ENCODE assay signal across 8 cellular contexts in the genomic region with DNA sequence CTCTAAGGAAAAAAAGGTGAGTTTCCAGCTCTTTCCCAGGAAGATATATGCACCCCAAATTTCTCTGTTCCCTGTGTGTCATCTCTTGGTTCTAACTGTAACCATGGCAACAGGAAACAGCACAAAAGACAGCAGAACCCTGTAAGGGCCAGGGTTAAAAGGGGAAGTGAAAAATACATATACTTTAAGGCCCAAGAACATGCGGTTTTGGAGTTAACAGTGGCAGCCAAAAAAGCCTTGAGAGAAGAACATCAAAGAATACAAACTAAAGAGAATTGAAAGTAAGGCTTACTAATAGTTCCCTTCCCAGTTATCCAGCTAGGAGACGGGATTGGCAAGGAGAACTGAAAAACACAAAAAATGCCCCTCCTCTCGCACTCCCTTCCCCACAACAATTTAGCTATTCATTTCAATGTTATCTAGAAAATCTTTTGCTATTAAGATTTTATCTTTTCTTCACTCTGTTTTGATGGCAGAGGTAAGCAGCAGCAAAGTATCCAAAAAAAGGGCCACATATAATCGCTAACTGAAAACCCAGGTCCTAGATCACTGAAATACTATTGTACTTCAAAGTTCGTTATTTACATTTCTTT. TPM values are rescaled to one million over a fixed set of nuclear protein-coding genes. Genes with fewer than 3 reads are reported as not detected.
A peak's percentile ranks its signal among the peaks of the same experiment; 100 is the strongest.
DNase-seq lines count a peak whose midpoint lies in the region; ATAC-seq and TF ChIP-seq lines count a peak whose summit lies in the region.

No MANE protein-coding gene starts in this region.

- H3K27me3 ChIP-seq in HL-60 (ENCODE audit: insufficient read depth, poor library complexity, severe bottlenecking) (no peaks in the 10 kb centered on the region), spleen (replicated peaks in 1 of 7) (no peaks in the 10 kb centered on the region)

- intact Hi-C loops in spleen (cut with DNase I; ENCODE audit: low total_unique reads), result no loop called here

- H3K36me3 ChIP-seq in spleen, result peaks cover 0 to 42% (median 1%) of the 10 kb centered on the region in 6 donors

- H3K27me3 Mint-ChIP-seq in WTC11 (ENCODE audit: low read depth), result peaks cover 31% of the 10 kb centered on the region

- H3K27ac Mint-ChIP-seq in WTC11, result peak overlapping the region; percentile 73; the same call in 1 of the 2 replicates

- H3K36me3 Mint-ChIP-seq in WTC11, result peaks cover 20% of the 10 kb centered on the region

- TF ChIP-seq CTCF in HL-60 (IDR thresholded peaks at IDR 0.05; ENCODE audit: insufficient read depth, low read length) (no peak), WTC11 (IDR thresholded peaks at IDR 0.05) (no peak), spleen (IDR thresholded peaks at IDR 0.05 in 8 of 11, conservative IDR thresholded peaks at IDR 0.05 in 3 of 11) (no peak)

- TF ChIP-seq POLR2A in spleen (IDR thresholded peaks at IDR 0.05), result no peak

- CTCF ChIA-PET in WTC11 (lab: Charles Lee), result no interaction called here

- H3K9me3 Mint-ChIP-seq in WTC11, result peaks cover 6% of the 10 kb centered on the region

- peaks cover 18% of the 10 kb centered on the region for H3K4me1 Mint-ChIP-seq in WTC11

- H3K4me3 Mint-ChIP-seq in WTC11, result peak overlapping the region; percentile 88

- WGBS in spleen, 5 donors, result 18 to 30% (median 22%) methylated on average over 5 of the region's 5 CpGs

- POLR2A ChIA-PET in WTC11 (lab: Charles Lee), result no interaction called here

- no peaks in the 10 kb centered on the region for H3K9me3 ChIP-seq in spleen

- peak overlapping the region; percentile 76 for H3K4me3 ChIP-seq in HL-60 (replicated peaks; ENCODE audit: insufficient read depth, low read length)
- peak overlapping the region in 7 of 8 donors; percentile 41 to 77 (median 58) for H3K4me3 ChIP-seq in spleen

- ATAC-seq in GM19468 (IDR thresholded peaks at IDR 0.05; ENCODE audit: extremely low read depth, unreplicated experiment) (peak; percentile 81), WTC11 (no peak)

- peaks cover 33 to 70% (median 62%) of the 10 kb centered on the region in 6 donors for H3K4me1 ChIP-seq in spleen

- H3K27ac ChIP-seq in HL-60 (replicated peaks) (peak overlapping the region; percentile 88), spleen (peak overlapping the region; percentile 29 to 100 (median 98))

- DNase-seq in GF-D8 (lab: John Stamatoyannopoulos, UW) (peak; percentile 71), HL-60 (ENCODE audit: low read depth in 1 of 2, low spot score in 1 of 2) (peak; percentile 85 to 86), WTC11 (ENCODE audit: low spot score) (no peak), glomerular visceral epithelial cell (ENCODE audit: extremely low spot score) (peak; percentile 40), spleen (no peak), NCI-H1436 treated with DMSO at 0.1 percent for 48 hours (lab: John Stamatoyannopoulos, UW) (no peak), epidermal melanocyte (ENCODE audit: insufficient read length, low spot score) (no peak)

TF ChIP-seq in WTC11, 78 proteins besides CTCF, POLR2A, EP300 and RAD21:
- no peak for TF ChIP-seq ZNF423 (CRISPR knock-in tag; IDR thresholded peaks at IDR 0.05)
- no peak for TF ChIP-seq NR3C1 (CRISPR knock-in tag; conservative IDR thresholded peaks at IDR 0.05; ENCODE audit: low read depth)
- no peak for TF ChIP-seq HMGA2 (CRISPR knock-in tag; IDR thresholded peaks at IDR 0.05)
- no peak for TF ChIP-seq JAZF1 (CRISPR knock-in tag; IDR thresholded peaks at IDR 0.05)
TF ChIP-seq in WTC11: peak in this region for 0.

RNA-seq across cellular contexts. Expression of gene SPOP, which starts 1.5 kb away (rescaled TPM):
- total RNA-seq in WTC11 (2021) (19.2 to 32.4 TPM (median 22.4 TPM) in 3 replicates), spleen (10 to 100 TPM; 54.6 to 86.4 (median 77.5) TPM)
- polyA plus RNA-seq in spleen, result 10 to 100 TPM; 23.7 to 35.7 (median 29.9) TPM

RNA-seq across cellular contexts. Expression of gene SLC35B1, which starts 31.4 kb away (rescaled TPM):
- total RNA-seq in WTC11 (2021), result 43.7 to 55.9 TPM (median 45.0 TPM) in 3 replicates
- total RNA-seq in spleen, result 10 to 100 TPM; 37.0 to 69.9 (median 48.5) TPM
- 10 to 100 TPM; 23.7 to 42.0 (median 37.5) TPM for polyA plus RNA-seq in spleen

Comparison
In these comparisons a context has a peak if more than half of its experiments do, and no peak if none do; other contexts are left out.
1. DNase-seq: peak in GF-D8 (single experiment), HL-60 (2 of 2) and glomerular visceral epithelial cell (single experiment); none in WTC11 (single experiment), spleen (single experiment), NCI-H1436 treated with DMSO at 0.1 percent for 48 hours (single experiment) and epidermal melanocyte (single experiment).